Comparison of ENCODE assay signal across 8 cellular contexts in the genomic region with DNA sequence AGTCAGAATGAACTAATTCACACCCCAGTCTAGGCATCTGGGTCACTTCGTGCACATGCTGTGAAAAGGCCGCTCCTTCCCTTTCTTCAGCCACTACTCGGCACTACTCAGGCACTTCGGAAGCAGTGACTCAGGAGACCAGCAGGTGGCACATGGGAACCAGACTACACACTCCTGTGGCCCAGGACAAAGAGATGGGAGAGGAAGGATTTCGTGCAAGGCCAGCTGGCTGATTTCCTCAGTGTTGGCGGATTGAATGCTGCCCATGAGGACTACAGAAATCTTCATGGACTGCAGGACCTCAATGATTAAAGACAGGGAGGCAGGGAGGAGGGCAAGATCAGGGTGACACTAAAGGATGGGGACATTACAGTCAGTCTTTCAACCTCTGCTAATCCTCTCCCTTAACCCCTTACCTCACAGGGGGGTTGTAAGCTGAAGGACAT.
A peak's percentile ranks its signal among the peaks of the same experiment; 100 is the strongest.
DNase-seq lines count a peak whose midpoint lies in the region; ATAC-seq and TF ChIP-seq lines count a peak whose summit lies in the region.

No MANE protein-coding gene starts in this region.

- WGBS in lower leg skin, 2 donors = 1 to 6% methylated on average over 6 of the region's 6 CpGs

- DNase-seq in CD8-positive, alpha-beta T cell = peak; percentile 13 to 61 (median 39)
- DNase-seq in NCI-H510A treated with DMSO at 0.1 percent for 48 hours (lab: John Stamatoyannopoulos, UW) (peak; percentile 85), dermis microvascular lymphatic vessel endothelial cell (ENCODE audit: low read depth in 2 of 2) (peak; percentile 57 to 78), lower leg skin (ENCODE audit: low spot score in 2 of 2) (peak; percentile 76 to 93)
- peak; percentile 72 for DNase-seq in activated CD4-positive, alpha-beta T cell treated with anti-CD3 and anti-CD28 coated beads for 48 hours
- DNase-seq in stimulated activated CD4-positive, alpha-beta T cell treated with anti-CD3 and anti-CD28 coated beads, TNF-alpha, amount 100 ng/mL, for 4 hours (ENCODE audit: low read depth in 3 of 3) = peak; percentile 10 to 16 (median 15)

- H3K36me3 ChIP-seq in CD8-positive, alpha-beta T cell (ENCODE audit: insufficient read depth, low read length) = no peaks in the 10 kb centered on the region

- peak; percentile 66 for ATAC-seq in CD8-positive, alpha-beta T cell
- ATAC-seq in GM19372 (IDR thresholded peaks at IDR 0.05; ENCODE audit: low read depth, unreplicated experiment) (peak; percentile 56), HG03442 (IDR thresholded peaks at IDR 0.05; ENCODE audit: unreplicated experiment) (peak; percentile 55)

- H3K4me3 ChIP-seq in CD8-positive, alpha-beta T cell (ENCODE audit: low read depth, low read length) = no peak overlapping the region
- H3K4me3 ChIP-seq in lower leg skin (ENCODE audit: low read depth, poor library complexity, severe bottlenecking) = no peak overlapping the region

- POLR2A ChIA-PET in CD8-positive, alpha-beta T cell (lab: Charles Lee) = no interaction called here

- no peaks in the 10 kb centered on the region for H3K27me3 ChIP-seq in CD8-positive, alpha-beta T cell (ENCODE audit: insufficient read depth, low read length)

- H3K9me3 Mint-ChIP-seq in CD8-positive, alpha-beta T cell = no peaks in the 10 kb centered on the region

- no peaks in the 10 kb centered on the region for H3K9me3 ChIP-seq in CD8-positive, alpha-beta T cell (ENCODE audit: low read length)

- peaks cover 6% of the 10 kb centered on the region for H3K4me1 Mint-ChIP-seq in CD8-positive, alpha-beta T cell (ENCODE audit: low read depth)

- peak; percentile 52 for TF ChIP-seq CTCF in CD8-positive, alpha-beta T cell (IDR thresholded peaks at IDR 0.05)
- peak in 1 of 3 donors; percentile 19 for TF ChIP-seq CTCF in lower leg skin (IDR thresholded peaks at IDR 0.05)

- no peak overlapping the region for H3K4me3 Mint-ChIP-seq in CD8-positive, alpha-beta T cell

- intact Hi-C loops in CD8-positive, alpha-beta T cell (cut with DNase I, micrococcal nuclease) = loop anchor here (1.0 to 5.0 kb wide), 4 partner anchors 307 to 940 kb away; no protein-coding TSS in a partner anchor
- intact Hi-C loops in lower leg skin (cut with DNase I; ENCODE audit: low total_unique reads) = loop anchor here (5.0 kb wide), 1 partner anchor 937 kb away; no protein-coding TSS in a partner anchor

- no peaks in the 10 kb centered on the region for H3K4me1 ChIP-seq in CD8-positive, alpha-beta T cell (ENCODE audit: insufficient read depth, low read length)

- no peaks in the 10 kb centered on the region for H3K27me3 Mint-ChIP-seq in CD8-positive, alpha-beta T cell (ENCODE audit: low read depth)

- no peak overlapping the region for H3K27ac Mint-ChIP-seq in CD8-positive, alpha-beta T cell

- CTCF ChIA-PET in CD8-positive, alpha-beta T cell (lab: Charles Lee) = interaction anchor here (0.7 to 3.4 kb wide), 12 partner anchors 9 to 945 kb away, joined by 3 to 29 read pairs (median 4); no protein-coding TSS in a partner anchor

- no peak overlapping the region for H3K27ac ChIP-seq in CD8-positive, alpha-beta T cell (ENCODE audit: low read depth, low read length)

- H3K36me3 Mint-ChIP-seq in CD8-positive, alpha-beta T cell = no peaks in the 10 kb centered on the region

- no peak for TF ChIP-seq POLR2A in lower leg skin (IDR thresholded peaks at IDR 0.05)

Comparison
In these comparisons a context has a peak if more than half of its experiments do, and no peak if none do; other contexts are left out.
1. DNase-seq: peak in every context shown above with its lines; median percentile 85 in NCI-H510A treated with DMSO at 0.1 percent for 48 hours; 84 in lower leg skin; 72 in activated CD4-positive, alpha-beta T cell treated with anti-CD3 and anti-CD28 coated beads for 48 hours; 68 in dermis microvascular lymphatic vessel endothelial cell; 39 in CD8-positive, alpha-beta T cell; 15 in stimulated activated CD4-positive, alpha-beta T cell treated with anti-CD3 and anti-CD28 coated beads, TNF-alpha, amount 100 ng/mL, for 4 hours.